1 cellular context compared by ENCODE assay signal in genomic region chr2:237085261-237086221, GRCh38.
TF ChIP-seq lines count a peak whose summit lies in the region.

TSS of gene COPS8 (plus strand) at chr2:237085889. CDS start at chr2:237085965, 76 bp downstream.

TF ChIP-seq in HepG2, 621 proteins besides CTCF, POLR2A, EP300 and RAD21 (continued from another document and continues in another):
- TF ChIP-seq, protein P1, sequence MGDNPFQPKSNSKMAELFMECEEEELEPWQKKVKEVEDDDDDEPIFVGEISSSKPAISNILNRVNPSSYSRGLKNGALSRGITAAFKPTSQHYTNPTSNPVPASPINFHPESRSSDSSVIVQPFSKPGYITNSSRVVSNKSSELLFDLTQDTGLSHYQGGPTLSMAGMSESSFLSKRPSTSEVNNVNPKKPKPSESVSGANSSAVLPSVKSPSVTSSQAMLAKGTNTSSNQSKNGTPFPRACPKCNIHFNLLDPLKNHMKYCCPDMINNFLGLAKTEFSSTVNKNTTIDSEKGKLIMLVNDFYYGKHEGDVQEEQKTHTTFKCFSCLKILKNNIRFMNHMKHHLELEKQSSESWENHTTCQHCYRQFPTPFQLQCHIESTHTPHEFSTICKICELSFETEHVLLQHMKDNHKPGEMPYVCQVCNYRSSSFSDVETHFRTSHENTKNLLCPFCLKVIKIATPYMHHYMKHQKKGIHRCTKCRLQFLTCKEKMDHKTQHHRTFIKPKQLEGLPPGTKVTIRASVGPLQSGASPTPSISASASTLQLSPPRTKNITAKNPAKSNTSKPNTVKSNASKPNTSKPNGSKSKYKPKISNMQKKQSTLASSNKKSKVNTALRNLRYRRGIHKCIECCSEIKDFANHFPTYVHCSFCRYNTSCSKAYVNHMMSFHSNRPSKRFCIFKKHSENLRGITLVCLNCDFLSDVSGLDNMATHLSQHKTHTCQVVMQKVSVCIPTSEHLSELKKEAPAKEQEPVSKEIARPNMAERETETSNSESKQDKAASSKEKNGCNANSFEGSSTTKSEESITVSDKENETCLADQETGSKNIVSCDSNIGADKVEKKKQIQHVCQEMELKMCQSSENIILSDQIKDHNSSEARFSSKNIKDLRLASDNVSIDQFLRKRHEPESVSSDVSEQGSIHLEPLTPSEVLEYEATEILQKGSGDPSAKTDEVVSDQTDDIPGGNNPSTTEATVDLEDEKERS (CRISPR knock-in tag; IDR thresholded peaks at IDR 0.05), result 0 out of 2 replicates have a peak, but pooled peaks have one; percentile 75
- TF ChIP-seq YEATS2 (CRISPR knock-in tag; IDR thresholded peaks at IDR 0.05; ENCODE audit: borderline replicate concordance), result peak; percentile 99
- no peak for TF ChIP-seq RAD51 (IDR thresholded peaks at IDR 0.05; ENCODE audit: borderline replicate concordance)
- TF ChIP-seq FOXJ3 (CRISPR knock-in tag; IDR thresholded peaks at IDR 0.05; ENCODE audit: borderline replicate concordance), result peak; percentile 86; the same call in 1 of the 2 replicates
- peak; percentile 99 for TF ChIP-seq ZNF501 (CRISPR knock-in tag; IDR thresholded peaks at IDR 0.05)
- TF ChIP-seq, protein P2, sequence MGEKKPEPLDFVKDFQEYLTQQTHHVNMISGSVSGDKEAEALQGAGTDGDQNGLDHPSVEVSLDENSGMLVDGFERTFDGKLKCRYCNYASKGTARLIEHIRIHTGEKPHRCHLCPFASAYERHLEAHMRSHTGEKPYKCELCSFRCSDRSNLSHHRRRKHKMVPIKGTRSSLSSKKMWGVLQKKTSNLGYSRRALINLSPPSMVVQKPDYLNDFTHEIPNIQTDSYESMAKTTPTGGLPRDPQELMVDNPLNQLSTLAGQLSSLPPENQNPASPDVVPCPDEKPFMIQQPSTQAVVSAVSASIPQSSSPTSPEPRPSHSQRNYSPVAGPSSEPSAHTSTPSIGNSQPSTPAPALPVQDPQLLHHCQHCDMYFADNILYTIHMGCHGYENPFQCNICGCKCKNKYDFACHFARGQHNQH (CRISPR knock-in tag; IDR thresholded peaks at IDR 0.05), result peak; percentile 99; the same call in 1 of the 2 replicates
- peak; percentile 97 for TF ChIP-seq FOXC1 (CRISPR knock-in tag; IDR thresholded peaks at IDR 0.05; ENCODE audit: borderline replicate concordance)
- peak; percentile 97 for TF ChIP-seq SKIL (CRISPR knock-in tag; IDR thresholded peaks at IDR 0.05; ENCODE audit: borderline replicate concordance)
- TF ChIP-seq, protein P3, sequence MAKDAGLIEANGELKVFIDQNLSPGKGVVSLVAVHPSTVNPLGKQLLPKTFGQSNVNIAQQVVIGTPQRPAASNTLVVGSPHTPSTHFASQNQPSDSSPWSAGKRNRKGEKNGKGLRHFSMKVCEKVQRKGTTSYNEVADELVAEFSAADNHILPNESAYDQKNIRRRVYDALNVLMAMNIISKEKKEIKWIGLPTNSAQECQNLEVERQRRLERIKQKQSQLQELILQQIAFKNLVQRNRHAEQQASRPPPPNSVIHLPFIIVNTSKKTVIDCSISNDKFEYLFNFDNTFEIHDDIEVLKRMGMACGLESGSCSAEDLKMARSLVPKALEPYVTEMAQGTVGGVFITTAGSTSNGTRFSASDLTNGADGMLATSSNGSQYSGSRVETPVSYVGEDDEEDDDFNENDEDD (CRISPR knock-in tag; IDR thresholded peaks at IDR 0.05; ENCODE audit: borderline replicate concordance), result peak; percentile 95
- TF ChIP-seq AHDC1 (CRISPR knock-in tag; IDR thresholded peaks at IDR 0.05; ENCODE audit: borderline replicate concordance), result no peak
- TF ChIP-seq ZNF782 (CRISPR knock-in tag; IDR thresholded peaks at IDR 0.05; ENCODE audit: borderline replicate concordance), result peak; percentile 29; the same call in 1 of the 2 replicates
- no peak; the same call in 1 of the 2 replicates for TF ChIP-seq SP140L (CRISPR knock-in tag; IDR thresholded peaks at IDR 0.05; ENCODE audit: borderline replicate concordance)
- peak; percentile 96 for TF ChIP-seq ZNF605 (CRISPR knock-in tag; IDR thresholded peaks at IDR 0.05)
- no peak for TF ChIP-seq BCLAF1 (IDR thresholded peaks at IDR 0.05)
- peak; percentile 95 for TF ChIP-seq ZNF883 (CRISPR knock-in tag; IDR thresholded peaks at IDR 0.05; ENCODE audit: not compliant biosample characterization)
- peak; percentile 34; the same call in 1 of the 2 replicates for TF ChIP-seq PBX3 (CRISPR knock-in tag; IDR thresholded peaks at IDR 0.05; ENCODE audit: borderline replicate concordance)
- no peak for TF ChIP-seq PRPF4 (IDR thresholded peaks at IDR 0.05; ENCODE audit: low read depth, low read length, poor library complexity, severe bottlenecking)
- TF ChIP-seq PAXIP1 (CRISPR knock-in tag; conservative IDR thresholded peaks at IDR 0.05), result peak; percentile 73
- no peak for TF ChIP-seq ZBTB1 (CRISPR knock-in tag; IDR thresholded peaks at IDR 0.05; ENCODE audit: borderline replicate concordance)
- peak; percentile 97 for TF ChIP-seq ZNF891 (CRISPR knock-in tag; IDR thresholded peaks at IDR 0.05)
- TF ChIP-seq CEBPB (IDR thresholded peaks at IDR 0.05; ENCODE audit: borderline replicate concordance, low read depth, low read length), result no peak
- no peak for TF ChIP-seq U2AF2 (IDR thresholded peaks at IDR 0.05; ENCODE audit: low read depth, low read length)
- no peak for TF ChIP-seq ZNF720 (CRISPR knock-in tag; IDR thresholded peaks at IDR 0.05)
- TF ChIP-seq, protein P4, sequence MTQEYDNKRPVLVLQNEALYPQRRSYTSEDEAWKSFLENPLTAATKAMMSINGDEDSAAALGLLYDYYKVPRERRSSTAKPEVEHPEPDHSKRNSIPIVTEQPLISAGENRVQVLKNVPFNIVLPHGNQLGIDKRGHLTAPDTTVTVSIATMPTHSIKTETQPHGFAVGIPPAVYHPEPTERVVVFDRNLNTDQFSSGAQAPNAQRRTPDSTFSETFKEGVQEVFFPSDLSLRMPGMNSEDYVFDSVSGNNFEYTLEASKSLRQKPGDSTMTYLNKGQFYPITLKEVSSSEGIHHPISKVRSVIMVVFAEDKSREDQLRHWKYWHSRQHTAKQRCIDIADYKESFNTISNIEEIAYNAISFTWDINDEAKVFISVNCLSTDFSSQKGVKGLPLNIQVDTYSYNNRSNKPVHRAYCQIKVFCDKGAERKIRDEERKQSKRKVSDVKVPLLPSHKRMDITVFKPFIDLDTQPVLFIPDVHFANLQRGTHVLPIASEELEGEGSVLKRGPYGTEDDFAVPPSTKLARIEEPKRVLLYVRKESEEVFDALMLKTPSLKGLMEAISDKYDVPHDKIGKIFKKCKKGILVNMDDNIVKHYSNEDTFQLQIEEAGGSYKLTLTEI (CRISPR knock-in tag; conservative IDR thresholded peaks at IDR 0.05), result no peak
- no peak for TF ChIP-seq GPN1 (CRISPR knock-in tag; IDR thresholded peaks at IDR 0.05; ENCODE audit: borderline replicate concordance)
- 0 out of 2 replicates have a peak, but pooled peaks have one; percentile 75 for TF ChIP-seq ZNF572 (CRISPR knock-in tag; IDR thresholded peaks at IDR 0.05)
- TF ChIP-seq CREM (IDR thresholded peaks at IDR 0.05), result peak; percentile 99
- TF ChIP-seq CREM (CRISPR knock-in tag; IDR thresholded peaks at IDR 0.05), result peak; percentile 99
